ENCODE assay signal across 24 cellular contexts in genomic region chr7:56206420-56206819, GRCh38.
"Had no signal": no experiment of that assay in that cellular context is flagged by ENCODE, and none has a peak within 500 bp of the region (broad histone marks: within the 10 kb centered on the region; RNA-seq: fewer than 3 reads in every experiment).

No MANE protein-coding gene starts in this region.

- H3K27me3 Mint-ChIP-seq: stimulated activated naive CD8-positive, alpha-beta T cell treated with anti-CD3 and anti-CD28 coated beads, Interleukin-15, Interleukin-2, amounts not matched to agents 100 ng/mL and 50 ng/mL, for 24 hours had no signal

- ATAC-seq: left colon; left lung; lower lobe of right lung; naive thymus-derived CD8-positive, alpha-beta T cell; pancreas; right cardiac atrium; sciatic nerve; upper lobe of right lung had no signal

- H3K4me3 Mint-ChIP-seq: immature natural killer cell; naive thymus-derived CD8-positive, alpha-beta T cell; nephron; neural crest cell; stimulated activated naive CD8-positive, alpha-beta T cell treated with anti-CD3 and anti-CD28 coated beads, Interleukin-15, Interleukin-2, amounts not matched to agents 100 ng/mL and 50 ng/mL, for 24 hours had no signal

- H3K4me1 Mint-ChIP-seq: immature natural killer cell; naive thymus-derived CD8-positive, alpha-beta T cell; nephron; neural crest cell had no signal

- DNase-seq: immature natural killer cell; kidney; left colon; left lung; lower lobe of right lung; mammary epithelial cell; mesenchymal stem cell; nucleus accumbens; pancreas; posterior cingulate gyrus; retina; right cardiac atrium; stimulated activated CD4-positive, alpha-beta T cell treated with anti-CD3 and anti-CD28 coated beads, Interleukin-12 subunit alpha, Interleukin-12 subunit beta, amount 100 ng/mL, for 4 hours; stimulated activated CD4-positive, alpha-beta T cell treated with anti-CD3 and anti-CD28 coated beads, Interleukin-15, amount 100 ng/mL, for 24 hours; stimulated activated CD4-positive, alpha-beta T cell treated with anti-CD3 and anti-CD28 coated beads, Interleukin-2, amount 100 ng/mL, for 24 hours; stimulated activated CD4-positive, alpha-beta T cell treated with anti-CD3 and anti-CD28 coated beads, Interleukin-4, amount 100 ng/mL, for 1 hour; tibial artery; trophoblast cell; upper lobe of right lung had no signal

- H3K36me3 Mint-ChIP-seq: immature natural killer cell had no signal

- H3K27ac Mint-ChIP-seq: immature natural killer cell; naive thymus-derived CD8-positive, alpha-beta T cell; nephron; stimulated activated naive CD8-positive, alpha-beta T cell treated with anti-CD3 and anti-CD28 coated beads, Interleukin-15, Interleukin-2, amounts not matched to agents 100 ng/mL and 50 ng/mL, for 24 hours had no signal
